Comparison of ENCODE assay signal across 1 cellular context in the genomic region with DNA sequence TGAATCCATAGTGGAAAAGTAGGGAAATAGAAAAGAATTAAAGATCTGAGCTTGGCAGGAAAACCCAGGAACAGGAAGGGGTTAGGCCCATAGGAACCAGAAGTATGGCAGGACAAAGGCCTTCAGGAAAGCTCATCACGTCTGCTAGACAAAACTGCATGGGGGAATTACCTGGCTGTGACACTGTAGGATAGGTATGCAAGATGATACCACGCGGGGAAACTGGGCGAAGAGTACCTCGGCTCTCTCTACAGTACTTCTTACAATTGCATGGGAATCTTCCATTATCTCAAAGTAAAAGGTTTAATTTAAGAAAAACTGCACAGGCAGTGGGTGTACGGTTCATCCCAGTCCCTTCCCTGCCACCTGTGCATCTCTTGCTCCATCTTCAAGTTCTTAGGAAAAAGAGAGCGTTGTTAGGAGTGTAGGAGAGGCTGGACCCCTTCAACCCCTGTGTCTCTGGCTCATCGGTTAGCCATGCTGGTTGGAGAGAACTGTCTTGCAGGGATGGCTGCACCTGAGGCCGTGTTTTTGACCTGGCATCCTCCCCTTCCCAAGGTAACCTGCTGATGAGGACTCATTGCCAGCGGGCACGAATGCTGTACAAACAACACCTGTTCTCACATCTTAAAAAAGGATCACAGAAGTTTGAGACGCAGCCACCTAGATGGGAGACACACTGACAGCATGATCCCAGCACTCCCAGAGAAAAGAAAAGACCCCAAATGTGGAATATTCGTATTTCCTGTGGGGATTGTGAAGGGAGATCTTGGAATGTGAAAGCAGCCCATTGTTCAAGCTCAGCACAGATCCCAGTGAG.
TF ChIP-seq lines count a peak whose summit lies in the region.

No MANE protein-coding gene starts in this region.

TF ChIP-seq in H1, 55 proteins besides CTCF, POLR2A, EP300 and RAD21:
- TF ChIP-seq SUZ12 (IDR thresholded peaks at IDR 0.05; ENCODE audit: low read length) (no peak), RBBP5 (IDR thresholded peaks at IDR 0.05; ENCODE audit: borderline replicate concordance, low read depth, low read length) (no peak), NANOG (IDR thresholded peaks at IDR 0.05; ENCODE audit: insufficient read depth, low read depth, low read length, poor library complexity, severe bottlenecking) (no peak), TBP (IDR thresholded peaks at IDR 0.05; ENCODE audit: low read depth, low read length) (no peak), SP1 (IDR thresholded peaks at IDR 0.05; ENCODE audit: low read depth, low read length) (no peak), ZNF274 (IDR thresholded peaks at IDR 0.05; ENCODE audit: borderline replicate concordance, extremely low read depth, low read length) (no peak), CREB1 (IDR thresholded peaks at IDR 0.05) (no peak), SP4 (IDR thresholded peaks at IDR 0.05; ENCODE audit: low read length) (no peak), RNF2 (IDR thresholded peaks at IDR 0.05; ENCODE audit: borderline replicate concordance, low read depth, low read length, missing control alignments, poor library complexity, severe bottlenecking) (no peak), KDM1A (IDR thresholded peaks at IDR 0.05; ENCODE audit: borderline replicate concordance, low read length) (no peak), MAFK (IDR thresholded peaks at IDR 0.05; ENCODE audit: low read depth, low read length) (no peak), ASH2L (IDR thresholded peaks at IDR 0.05; ENCODE audit: low read length) (no peak)
- TF ChIP-seq, protein P1, sequence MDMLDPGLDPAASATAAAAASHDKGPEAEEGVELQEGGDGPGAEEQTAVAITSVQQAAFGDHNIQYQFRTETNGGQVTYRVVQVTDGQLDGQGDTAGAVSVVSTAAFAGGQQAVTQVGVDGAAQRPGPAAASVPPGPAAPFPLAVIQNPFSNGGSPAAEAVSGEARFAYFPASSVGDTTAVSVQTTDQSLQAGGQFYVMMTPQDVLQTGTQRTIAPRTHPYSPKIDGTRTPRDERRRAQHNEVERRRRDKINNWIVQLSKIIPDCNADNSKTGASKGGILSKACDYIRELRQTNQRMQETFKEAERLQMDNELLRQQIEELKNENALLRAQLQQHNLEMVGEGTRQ (IDR thresholded peaks at IDR 0.05; ENCODE audit: low read length): no peak
